In genomic region chr7:73612598-73613269, GRCh38 we compare ENCODE assay signal across 9 cellular contexts.
DNase-seq lines count a peak whose midpoint lies in the region; ATAC-seq, FAIRE-seq and TF ChIP-seq lines count a peak whose summit lies in the region.
"Had no signal": no experiment of that assay in that cellular context is flagged by ENCODE, and none has a peak within 500 bp of the region (broad histone marks: within the 10 kb centered on the region; RNA-seq: fewer than 3 reads in every experiment).

No MANE protein-coding gene starts in this region.

- no peak for FAIRE-seq in H54 (lab: Jason Lieb, UNC)

- ATAC-seq in SK-N-SH treated with all-trans-retinoic acid at 6 μM for 48 hours: peak; percentile 79
- no peak for ATAC-seq in GM18517 (IDR thresholded peaks at IDR 0.05; ENCODE audit: unreplicated experiment)

- DNase-seq in H54 (ENCODE audit: insufficient read length, low spot score) (peak; percentile 59), inferior parietal cortex (ENCODE audit: extremely low spot score) (peak; percentile 37), AG20443 (ENCODE audit: low spot score) (no peak)
- no peak for DNase-seq in activated CD4-positive, CD25-positive, alpha-beta regulatory T cell (lab: John Stamatoyannopoulos, UW)
- no peak for DNase-seq in stimulated activated CD4-positive, alpha-beta T cell treated with anti-CD3 and anti-CD28 coated beads, Interleukin-4, amount 100 ng/mL, for 4 hours

- H3K27ac ChIP-seq in 22Rv1: peak overlapping the region; percentile 52
- H3K27ac ChIP-seq: SK-N-MC had no signal

- no peak for TF ChIP-seq POLR2A in H54 (IDR thresholded peaks at IDR 0.05; ENCODE audit: low read depth, low read length)

- TF ChIP-seq CTCF in 22Rv1 (IDR thresholded peaks at IDR 0.05): peak; percentile 57

TF ChIP-seq in SK-N-SH treated with all-trans-retinoic acid at 6 μM for 48 hours, 23 proteins besides CTCF, POLR2A, EP300 and RAD21:
- TF ChIP-seq ZNF8 (CRISPR knock-in tag; IDR thresholded peaks at IDR 0.05): no peak
- no peak for TF ChIP-seq ISL1 (CRISPR knock-in tag; IDR thresholded peaks at IDR 0.05)
- TF ChIP-seq ZC3H10 (CRISPR knock-in tag; IDR thresholded peaks at IDR 0.05): no peak
- TF ChIP-seq ZFP3 (CRISPR knock-in tag; IDR thresholded peaks at IDR 0.05): no peak
- TF ChIP-seq PATZ1 (CRISPR knock-in tag; IDR thresholded peaks at IDR 0.05; ENCODE audit: borderline replicate concordance): no peak
- TF ChIP-seq ZNF565 (CRISPR knock-in tag; conservative IDR thresholded peaks at IDR 0.05; ENCODE audit: low read depth): no peak
- no peak for TF ChIP-seq RARB (CRISPR knock-in tag; IDR thresholded peaks at IDR 0.05)
- no peak for TF ChIP-seq TCF4 (CRISPR knock-in tag; IDR thresholded peaks at IDR 0.05; ENCODE audit: borderline replicate concordance)
- no peak for TF ChIP-seq ARNTL (CRISPR knock-in tag; IDR thresholded peaks at IDR 0.05; ENCODE audit: borderline replicate concordance, low read depth)
- TF ChIP-seq ZNF70 (CRISPR knock-in tag; IDR thresholded peaks at IDR 0.05): no peak
- no peak for TF ChIP-seq PPARA (CRISPR knock-in tag; IDR thresholded peaks at IDR 0.05; ENCODE audit: borderline replicate concordance)
- TF ChIP-seq CSDC2 (CRISPR knock-in tag; IDR thresholded peaks at IDR 0.05): no peak
- TF ChIP-seq GLIS3 (CRISPR knock-in tag; IDR thresholded peaks at IDR 0.05): no peak
- TF ChIP-seq POU6F1 (CRISPR knock-in tag; IDR thresholded peaks at IDR 0.05; ENCODE audit: borderline replicate concordance, low read depth): no peak
- no peak for TF ChIP-seq ZFP30 (CRISPR knock-in tag; IDR thresholded peaks at IDR 0.05)
- no peak for TF ChIP-seq OSR1 (CRISPR knock-in tag; IDR thresholded peaks at IDR 0.05)
- TF ChIP-seq BACH2 (CRISPR knock-in tag; IDR thresholded peaks at IDR 0.05; ENCODE audit: borderline replicate concordance): no peak
- TF ChIP-seq SNAI2 (CRISPR knock-in tag; IDR thresholded peaks at IDR 0.05): no peak
- no peak for TF ChIP-seq TOX (CRISPR knock-in tag; IDR thresholded peaks at IDR 0.05; ENCODE audit: borderline replicate concordance)
- TF ChIP-seq, protein P1, sequence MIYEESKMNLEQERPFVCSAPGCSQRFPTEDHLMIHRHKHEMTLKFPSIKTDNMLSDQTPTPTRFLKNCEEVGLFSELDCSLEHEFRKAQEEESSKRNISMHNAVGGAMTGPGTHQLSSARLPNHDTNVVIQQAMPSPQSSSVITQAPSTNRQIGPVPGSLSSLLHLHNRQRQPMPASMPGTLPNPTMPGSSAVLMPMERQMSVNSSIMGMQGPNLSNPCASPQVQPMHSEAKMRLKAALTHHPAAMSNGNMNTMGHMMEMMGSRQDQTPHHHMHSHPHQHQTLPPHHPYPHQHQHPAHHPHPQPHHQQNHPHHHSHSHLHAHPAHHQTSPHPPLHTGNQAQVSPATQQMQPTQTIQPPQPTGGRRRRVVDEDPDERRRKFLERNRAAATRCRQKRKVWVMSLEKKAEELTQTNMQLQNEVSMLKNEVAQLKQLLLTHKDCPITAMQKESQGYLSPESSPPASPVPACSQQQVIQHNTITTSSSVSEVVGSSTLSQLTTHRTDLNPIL (CRISPR knock-in tag; IDR thresholded peaks at IDR 0.05; ENCODE audit: low read depth): no peak

Comparison
In these comparisons a context has a peak if more than half of its experiments do, and no peak if none do; other contexts are left out.
1. DNase-seq: peak in H54 (single experiment) and inferior parietal cortex (single experiment); none in AG20443 (single experiment), activated CD4-positive, CD25-positive, alpha-beta regulatory T cell (0 of 4) and stimulated activated CD4-positive, alpha-beta T cell treated with anti-CD3 and anti-CD28 coated beads, Interleukin-4, amount 100 ng/mL, for 4 hours (0 of 2).